In the genomic region with DNA sequence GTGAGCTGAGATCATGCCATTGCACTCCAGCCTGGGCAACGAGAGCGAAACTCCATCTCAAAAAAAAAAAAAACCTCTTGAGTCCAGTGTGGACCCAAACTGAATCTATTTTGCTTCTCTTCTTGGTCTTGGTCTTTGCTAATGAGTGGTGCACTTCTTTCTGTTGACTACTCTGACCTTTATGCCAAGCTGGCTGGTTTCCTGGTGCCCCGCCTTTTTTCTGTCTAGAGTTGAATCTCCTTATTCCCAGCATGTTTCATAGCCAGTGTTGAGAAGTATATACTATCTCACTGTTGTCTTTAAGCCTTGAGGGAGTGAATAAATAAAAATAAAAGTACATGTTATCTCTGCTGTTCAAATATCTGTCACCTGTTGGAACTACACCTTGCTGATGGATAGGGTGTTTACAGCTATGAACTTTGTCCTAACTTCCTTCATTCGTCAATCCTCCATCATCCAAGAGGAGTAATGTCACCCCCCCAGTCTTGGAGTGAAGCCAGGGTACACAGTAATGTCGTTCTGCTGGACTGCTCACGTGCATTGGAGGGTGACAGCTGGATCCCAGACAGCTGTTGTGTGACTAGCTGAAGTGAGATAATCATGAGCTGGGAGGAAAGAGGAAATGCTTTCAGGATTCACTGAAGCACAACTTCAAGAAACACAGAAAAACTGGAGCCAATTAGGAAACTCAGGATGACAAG, we compare ENCODE assay signal across 9 cellular contexts.
DNase-seq lines count a peak whose midpoint lies in the region; ATAC-seq, FAIRE-seq and TF ChIP-seq lines count a peak whose summit lies in the region.
"Had no signal": no experiment of that assay in that cellular context is flagged by ENCODE, and none has a peak within 500 bp of the region (broad histone marks: within the 10 kb centered on the region; RNA-seq: fewer than 3 reads in every experiment).

No MANE protein-coding gene starts in this region.

- no peak overlapping the region for H3K23ac ChIP-seq in mesenchymal stem cell (ENCODE audit: low read length in 2 of 2)

- no peak overlapping the region for H3K18ac ChIP-seq in mesenchymal stem cell (ENCODE audit: low read depth in 1 of 2, low read length in 2 of 2)

- no peak overlapping the region for H4K91ac ChIP-seq in mesenchymal stem cell (ENCODE audit: low read length)

- TF ChIP-seq CTCF in K562 (IDR thresholded peaks at IDR 0.05 in 2 of 3, conservative IDR thresholded peaks at IDR 0.05 in 1 of 3; ENCODE audit: insufficient read depth in 2 of 3, low read depth in 1 of 3, low read length in 3 of 3): no peak
- TF ChIP-seq CTCF in RWPE1 (conservative IDR thresholded peaks at IDR 0.05; ENCODE audit: low read depth): no peak
- no peak for TF ChIP-seq CTCF in CD8-positive, alpha-beta T cell (IDR thresholded peaks at IDR 0.05)

- peaks cover 5% of the 10 kb centered on the region for H3K27me3 Mint-ChIP-seq in CD8-positive, alpha-beta T cell (ENCODE audit: low read depth)

- H3K4me1 ChIP-seq in K562 (replicated peaks in 1 of 2; ENCODE audit: control insufficient read depth in 2 of 2, insufficient read depth in 2 of 2, low read length in 2 of 2) (no peaks in the 10 kb centered on the region), mesenchymal stem cell (ENCODE audit: control insufficient read depth, insufficient read depth, low read depth, low read length) (peaks cover under 1% of the 10 kb centered on the region), Karpas-422 (ENCODE audit: low read length) (no peaks in the 10 kb centered on the region)
- H3K4me1 ChIP-seq in CD8-positive, alpha-beta T cell (ENCODE audit: insufficient read depth, low read length): no peaks in the 10 kb centered on the region

- TF ChIP-seq POLR2A in K562 (conservative IDR thresholded peaks at IDR 0.05): no peak

- H4K8ac ChIP-seq in mesenchymal stem cell (ENCODE audit: low read length): no peak overlapping the region

- H2BK120ac ChIP-seq in mesenchymal stem cell (ENCODE audit: low read depth, low read length): no peak overlapping the region

- no peaks in the 10 kb centered on the region for H3K36me3 Mint-ChIP-seq in CD8-positive, alpha-beta T cell
- H3K36me3 Mint-ChIP-seq: IgD-negative memory B cell had no signal

- CTCF ChIA-PET in K562 (lab: Yijun Ruan, JAX; ENCODE audit: low intra/inter-chr PET ratio) (no interaction called here), RWPE1 (lab: Yijun Ruan, JAX) (no interaction called here)
- CTCF ChIA-PET in CD8-positive, alpha-beta T cell (lab: Charles Lee): no interaction called here

- no peaks in the 10 kb centered on the region for H3K9me2 ChIP-seq in Karpas-422 (replicated peaks; ENCODE audit: insufficient read depth, low read length)

- no peaks in the 10 kb centered on the region for H3K9me3 ChIP-seq in MG63
- H3K9me3 ChIP-seq in K562 (replicated peaks; ENCODE audit: control insufficient read depth, insufficient read depth, low read depth, low read length): no peaks in the 10 kb centered on the region
- no peaks in the 10 kb centered on the region for H3K9me3 ChIP-seq in mesenchymal stem cell (ENCODE audit: control insufficient read depth, low read length)
- no peaks in the 10 kb centered on the region for H3K9me3 ChIP-seq in Karpas-422 (ENCODE audit: low read length)
- H3K9me3 ChIP-seq in CD8-positive, alpha-beta T cell (ENCODE audit: low read length): no peaks in the 10 kb centered on the region

- H2BK15ac ChIP-seq in mesenchymal stem cell (ENCODE audit: low read depth, poor library complexity, severe bottlenecking): no peak overlapping the region

- H3K36me3 ChIP-seq in MG63 (no peaks in the 10 kb centered on the region), K562 (ENCODE audit: control insufficient read depth, insufficient read depth, low read length) (no peaks in the 10 kb centered on the region), mesenchymal stem cell (ENCODE audit: control insufficient read depth in 1 of 2, insufficient read depth in 2 of 2, low read depth in 1 of 2, low read length in 2 of 2) (no peaks in the 10 kb centered on the region), Karpas-422 (ENCODE audit: insufficient read depth, low read length) (no peaks in the 10 kb centered on the region)
- no peaks in the 10 kb centered on the region for H3K36me3 ChIP-seq in CD8-positive, alpha-beta T cell (ENCODE audit: insufficient read depth, low read length)

- no peaks in the 10 kb centered on the region for H3K9me3 Mint-ChIP-seq in CD8-positive, alpha-beta T cell

- H2AFZ ChIP-seq in K562 (ENCODE audit: low read depth, low read length) (no peak overlapping the region), mesenchymal stem cell (ENCODE audit: low read depth, low read length) (no peak overlapping the region), Karpas-422 (ENCODE audit: low read length) (no peak overlapping the region)

- no peaks in the 10 kb centered on the region for H3K79me1 ChIP-seq in mesenchymal stem cell (replicated peaks; ENCODE audit: low read length, poor library complexity, severe bottlenecking)

- H2AK5ac ChIP-seq in mesenchymal stem cell (ENCODE audit: low read length, severe bottlenecking): peak overlapping the region; percentile 86

- no peak overlapping the region for H3K27ac Mint-ChIP-seq in CD8-positive, alpha-beta T cell
- H3K27ac Mint-ChIP-seq: IgD-negative memory B cell had no signal

- H3K4me3 ChIP-seq in MG63: no peak overlapping the region
- H3K4me3 ChIP-seq in K562: no peak overlapping the region
- H3K4me3 ChIP-seq in mesenchymal stem cell (ENCODE audit: insufficient read depth in 1 of 2, low read depth in 1 of 2, low read length in 2 of 2): peak overlapping the region in 1 of 2 experiments; percentile 57
- no peak overlapping the region for H3K4me3 ChIP-seq in Karpas-422 (ENCODE audit: low read length)
- H3K4me3 ChIP-seq in CD8-positive, alpha-beta T cell (ENCODE audit: low read depth, low read length): no peak overlapping the region

- no peak overlapping the region for H2BK12ac ChIP-seq in mesenchymal stem cell (ENCODE audit: low read length in 2 of 2)

- in situ Hi-C loops in K562 (cut with MboI): no loop called here

- POLR2A ChIA-PET in K562 (lab: Yijun Ruan, JAX) (interaction anchor here (1.2 kb wide), 1 partner anchor 15 kb away, joined by 3 read pairs; no protein-coding TSS in a partner anchor), RWPE1 (lab: Yijun Ruan, JAX; ENCODE audit: low non-redundant PET) (no interaction called here)
- POLR2A ChIA-PET in CD8-positive, alpha-beta T cell (lab: Charles Lee): no interaction called here

- ATAC-seq in K562: no peak
- no peak for ATAC-seq in CD8-positive, alpha-beta T cell

- H3K79me2 ChIP-seq in K562 (ENCODE audit: control insufficient read depth, insufficient read depth, low read length) (no peaks in the 10 kb centered on the region), Karpas-422 (ENCODE audit: low read length) (no peaks in the 10 kb centered on the region)

- H3K4me2 ChIP-seq in K562 (ENCODE audit: insufficient read depth, low read length) (no peak overlapping the region), mesenchymal stem cell (ENCODE audit: low read length, poor library complexity, severe bottlenecking) (no peak overlapping the region), Karpas-422 (ENCODE audit: low read depth, low read length, poor library complexity, severe bottlenecking) (no peak overlapping the region)

- DNase-seq in DMS 273 treated with DMSO at 0.1 percent for 48 hours (lab: John Stamatoyannopoulos, UW) (peak; percentile 18), MG63 (peak; percentile 78), K562 (ENCODE audit: extremely low read depth in 1 of 4, low spot score in 3 of 4) (no peak), mesenchymal stem cell (peak; percentile 75), Karpas-422 (no peak), RWPE1 (ENCODE audit: low spot score) (no peak), dermis blood vessel endothelial cell (no peak)
- DNase-seq in CD8-positive, alpha-beta T cell: no peak

- no peak for TF ChIP-seq RAD21 in K562 (CRISPR knock-in tag; conservative IDR thresholded peaks at IDR 0.05 in 1 of 2, IDR thresholded peaks at IDR 0.05 in 1 of 2)

- no peak for FAIRE-seq in K562 (lab: Jason Lieb, UNC)

- H2BK5ac ChIP-seq in mesenchymal stem cell (ENCODE audit: low read depth, low read length, poor library complexity, severe bottlenecking): peak overlapping the region; percentile 86

- H3K9ac ChIP-seq in K562 (ENCODE audit: insufficient read depth in 1 of 2, low read depth in 2 of 2, low read length in 2 of 2) (no peak overlapping the region), mesenchymal stem cell (ENCODE audit: low read length) (peak overlapping the region; percentile 75), Karpas-422 (ENCODE audit: low read length) (no peak overlapping the region)

- H3K27ac ChIP-seq in K562 (ENCODE audit: extremely low read depth, low read depth, low read length) (no peak overlapping the region), mesenchymal stem cell (ENCODE audit: low read length, poor library complexity, severe bottlenecking) (peak overlapping the region; percentile 95), Karpas-422 (ENCODE audit: low read length) (no peak overlapping the region), RWPE1 (no peak overlapping the region)
- no peak overlapping the region for H3K27ac ChIP-seq in CD8-positive, alpha-beta T cell (ENCODE audit: low read depth, low read length)

- H3K27me3 ChIP-seq in MG63 (no peaks in the 10 kb centered on the region), K562 (ENCODE audit: control insufficient read depth in 2 of 2, insufficient read depth in 2 of 2, low read length in 2 of 2) (peaks cover 0 to 2% of the 10 kb centered on the region in 2 experiments; a peak in 1 of 5 replicates), mesenchymal stem cell (ENCODE audit: control insufficient read depth in 1 of 2, insufficient read depth in 1 of 2, low read length in 2 of 2) (no peaks in the 10 kb centered on the region), Karpas-422 (ENCODE audit: low read length) (no peaks in the 10 kb centered on the region)
- H3K27me3 ChIP-seq in CD8-positive, alpha-beta T cell (ENCODE audit: insufficient read depth, low read length): no peaks in the 10 kb centered on the region

- no peaks in the 10 kb centered on the region for H3K4me1 Mint-ChIP-seq in CD8-positive, alpha-beta T cell (ENCODE audit: low read depth)

- no peak for TF ChIP-seq EP300 in K562 (IDR thresholded peaks at IDR 0.05; ENCODE audit: low read length)

- H3K9me1 ChIP-seq in K562 (ENCODE audit: control insufficient read depth, insufficient read depth, low read length): no peaks in the 10 kb centered on the region

- WGBS in K562 (ENCODE audit: insufficient coverage, low coverage, missing lambda C conversion rate): 2% methylated on average over 6 of the region's 6 CpGs
- WGBS in mesenchymal stem cell: 51% methylated on average over 5 of the region's 6 CpGs

- BruUV-seq in K562 (replicated peaks; lab: Mats Ljungman, UMichigan): no TSS peak

- H4K20me1 ChIP-seq in K562 (replicated peaks; ENCODE audit: control insufficient read depth, insufficient read depth, low read length) (no peaks in the 10 kb centered on the region), Karpas-422 (ENCODE audit: insufficient read depth, low read depth, low read length) (no peaks in the 10 kb centered on the region)

- intact Hi-C loops in K562 (cut with micrococcal nuclease): no loop called here
- intact Hi-C loops in CD8-positive, alpha-beta T cell (cut with DNase I, micrococcal nuclease): no loop called here

- H3K14ac ChIP-seq in mesenchymal stem cell (ENCODE audit: low read length in 2 of 2): no peak overlapping the region

- H3K4me3 Mint-ChIP-seq in CD8-positive, alpha-beta T cell: no peak overlapping the region
- H3K4me3 Mint-ChIP-seq: IgD-negative memory B cell had no signal

- H3K4ac ChIP-seq in mesenchymal stem cell (ENCODE audit: low read depth in 1 of 2, low read length in 2 of 2): no peak overlapping the region

Comparison
In these comparisons a context has a peak if more than half of its experiments do, and no peak if none do; other contexts are left out.
1. DNase-seq: peak in DMS 273 treated with DMSO at 0.1 percent for 48 hours (single experiment), MG63 (single experiment) and mesenchymal stem cell (single experiment); none in K562 (0 of 4), Karpas-422 (single experiment), RWPE1 (single experiment), dermis blood vessel endothelial cell (single experiment) and CD8-positive, alpha-beta T cell (0 of 7).